ENCODE assay signal across 8 cellular contexts in the genomic region with DNA sequence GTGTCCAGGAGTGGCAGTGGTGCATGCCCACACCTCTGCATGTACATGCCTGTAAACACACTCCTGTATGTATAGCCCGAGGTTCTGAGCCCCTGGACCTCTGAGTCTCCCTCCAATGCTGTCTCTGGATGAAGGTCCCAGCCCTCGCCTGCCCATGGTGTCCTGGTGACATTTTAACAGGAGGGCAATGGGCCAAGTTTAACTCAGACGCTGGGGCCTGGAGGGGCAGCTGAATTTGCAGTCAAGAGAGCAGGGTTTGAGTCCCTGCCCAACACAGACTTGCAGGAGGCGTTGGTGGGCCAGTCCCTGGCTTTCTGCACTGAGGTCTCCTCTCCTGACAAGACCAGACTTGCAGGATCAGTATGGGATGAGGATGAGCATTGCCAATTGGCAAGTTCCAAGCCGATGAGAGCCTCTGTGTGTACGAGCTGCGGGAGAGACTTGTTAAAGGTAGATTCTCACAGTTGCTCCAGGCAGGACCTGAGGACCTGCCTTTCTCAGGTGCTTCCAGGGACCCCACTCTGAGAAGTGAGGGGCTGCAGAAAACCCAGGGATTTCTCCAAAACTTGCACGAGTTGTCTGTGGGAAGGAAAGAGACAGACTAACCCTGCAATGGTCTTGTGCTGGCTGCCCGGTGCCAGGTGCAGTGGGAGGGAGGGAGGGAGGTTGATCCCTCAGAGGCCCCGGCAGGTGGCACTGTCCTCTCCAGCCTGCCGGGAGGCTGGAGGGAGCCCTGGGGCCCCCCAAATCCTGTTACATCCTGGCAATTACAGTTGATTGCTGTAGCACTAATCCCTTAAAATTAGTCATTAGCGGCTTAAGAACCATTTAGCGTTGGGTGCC.
DNase-seq lines count a peak whose midpoint lies in the region; ATAC-seq and TF ChIP-seq lines count a peak whose summit lies in the region.

No MANE protein-coding gene starts in this region.

- no peak overlapping the region for H3K27ac Mint-ChIP-seq in effector memory CD8-positive, alpha-beta T cell

- peak; percentile 57 for DNase-seq in NCI-H1105 treated with DMSO at 0.1 percent for 48 hours (lab: John Stamatoyannopoulos, UW)
- DNase-seq in NCI-H1105 (lab: John Stamatoyannopoulos, UW): no peak
- peak; percentile 70 to 87 for DNase-seq in NCI-H446 (lab: John Stamatoyannopoulos, UW)
- DNase-seq in effector memory CD8-positive, alpha-beta T cell: no peak
- peak; percentile 11 for DNase-seq in retinal pigment epithelial cell (ENCODE audit: low read depth)
- no peak for DNase-seq in inferior parietal cortex (ENCODE audit: extremely low spot score)

- H3K27me3 Mint-ChIP-seq in effector memory CD8-positive, alpha-beta T cell: no peaks in the 10 kb centered on the region

- H3K4me3 ChIP-seq in retinal pigment epithelial cell (ENCODE audit: low read length): no peak overlapping the region

- peaks cover 4 to 5% of the 10 kb centered on the region in 2 donors for H3K4me1 Mint-ChIP-seq in effector memory CD8-positive, alpha-beta T cell (ENCODE audit: low read depth in 2 of 2)

- H3K4me3 Mint-ChIP-seq in effector memory CD8-positive, alpha-beta T cell: no peak overlapping the region

- H3K9me3 Mint-ChIP-seq in effector memory CD8-positive, alpha-beta T cell: no peaks in the 10 kb centered on the region

- H3K36me3 Mint-ChIP-seq in effector memory CD8-positive, alpha-beta T cell (ENCODE audit: insufficient read depth): peaks cover 12% of the 10 kb centered on the region

- peak; percentile 31 for ATAC-seq in effector memory CD8-positive, alpha-beta T cell (replicated peaks)
- ATAC-seq in GM19035 (IDR thresholded peaks at IDR 0.05; ENCODE audit: unreplicated experiment) (no peak), HG03521 (IDR thresholded peaks at IDR 0.05; ENCODE audit: unreplicated experiment) (no peak)

- TF ChIP-seq CTCF in retinal pigment epithelial cell (conservative IDR thresholded peaks at IDR 0.05; ENCODE audit: low read depth, low read length): peak; percentile 54

Comparison
In these comparisons a context has a peak if more than half of its experiments do, and no peak if none do; other contexts are left out.
1. DNase-seq: peak in NCI-H1105 treated with DMSO at 0.1 percent for 48 hours (single experiment), NCI-H446 (2 of 2) and retinal pigment epithelial cell (single experiment); none in NCI-H1105 (single experiment), effector memory CD8-positive, alpha-beta T cell (0 of 3) and inferior parietal cortex (single experiment).